In genomic region chr11:34707462-34707840, GRCh38 we compare ENCODE assay signal across 10 cellular contexts.
"Had no signal": no experiment of that assay in that cellular context is flagged by ENCODE, and none has a peak within 500 bp of the region (broad histone marks: within the 10 kb centered on the region; RNA-seq: fewer than 3 reads in every experiment).

No MANE protein-coding gene starts in this region.

- H3K36me3 ChIP-seq: pancreas, thoracic aorta had no signal

- H3K27ac Mint-ChIP-seq: activated T-helper 2 cell treated with anti-CD3 and anti-CD28 coated beads, Interferon-gamma antibody, Interleukin-2, Interleukin-4, amounts not matched to agents 10 μg/mL and 5 μg/mL and 100 μg/mL, durations not matched to agents 14 hours and 24 hours and 36 hours had no signal

- H3K9me3 ChIP-seq: pancreas had no signal

- ATAC-seq: left colon, pancreas, sciatic nerve had no signal

- H3K27ac ChIP-seq: pancreas, thoracic aorta had no signal

- H3K4me3 ChIP-seq: lung, pancreas, thoracic aorta had no signal

- DNase-seq: activated CD4-positive, alpha-beta T cell treated with anti-CD3 and anti-CD28 coated beads, Interleukin-2, amount 50 U/mL, for 4 hours; activated CD4-positive, CD25-positive, alpha-beta regulatory T cell treated with anti-CD3 and anti-CD28 coated beads, Interleukin-2, amount 50 U/mL, for 72 hours; activated naive CD4-positive, alpha-beta T cell treated with anti-CD3 and anti-CD28 coated beads, Interleukin-2, amount 50 U/mL, for 16 hours; left colon; pancreas; T-helper 9 cell had no signal

- H3K4me1 ChIP-seq: pancreas had no signal
